Comparison of ENCODE assay signal across 1 cellular context in the genomic region with DNA sequence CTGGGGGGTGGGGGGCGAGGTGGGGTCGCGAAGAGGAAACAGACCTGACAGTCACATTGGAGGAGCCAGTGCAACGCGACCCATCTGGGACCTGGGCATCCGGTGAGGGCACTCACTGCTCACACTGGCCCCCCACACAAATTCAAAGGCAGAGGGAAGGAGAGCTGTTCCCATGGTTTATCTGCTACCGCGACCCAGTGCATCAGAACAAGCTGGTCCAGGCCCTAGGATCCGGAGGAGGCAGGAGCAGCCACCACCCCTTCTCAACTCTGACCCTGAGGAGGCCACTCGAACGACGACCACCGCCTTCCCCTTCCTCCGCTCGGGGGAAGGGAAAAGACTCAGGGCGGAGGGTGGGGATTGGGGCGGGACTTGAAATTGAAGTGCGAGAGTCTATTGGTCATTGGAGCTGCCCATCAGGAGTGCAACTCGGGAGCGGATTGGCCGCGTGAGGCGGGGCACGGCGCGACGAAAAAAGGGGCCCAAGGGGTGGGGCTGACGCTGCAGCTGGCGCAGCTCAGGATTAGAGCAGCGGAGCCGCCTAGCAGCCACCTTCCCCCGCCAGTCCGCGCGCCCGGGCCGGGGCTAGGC.
TF ChIP-seq lines count a peak whose summit lies in the region.

A gene (plus strand): TSS at position 526 of the 591 bp plus-strand sequence. CDS start 155 bp downstream, outside the sequence.

TF ChIP-seq in HepG2, 621 proteins besides CTCF, POLR2A, EP300 and RAD21 (continued from another document and continues in another):
- TF ChIP-seq, protein P1, sequence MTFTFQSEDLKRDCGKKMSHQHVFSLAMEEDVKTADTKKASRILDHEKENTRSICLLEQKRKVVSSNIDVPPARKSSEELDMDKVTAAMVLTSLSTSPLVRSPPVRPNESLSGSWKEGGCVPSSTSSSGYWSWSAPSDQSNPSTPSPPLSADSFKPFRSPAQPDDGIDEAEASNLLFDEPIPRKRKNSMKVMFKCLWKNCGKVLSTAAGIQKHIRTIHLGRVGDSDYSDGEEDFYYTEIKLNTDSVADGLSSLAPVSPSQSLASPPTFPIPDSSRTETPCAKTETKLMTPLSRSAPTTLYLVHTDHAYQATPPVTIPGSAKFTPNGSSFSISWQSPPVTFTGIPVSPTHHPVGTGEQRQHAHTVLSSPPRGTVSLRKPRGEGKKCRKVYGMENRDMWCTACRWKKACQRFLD (CRISPR knock-in tag; IDR thresholded peaks at IDR 0.05; ENCODE audit: borderline replicate concordance): no peak
- TF ChIP-seq, protein P2, sequence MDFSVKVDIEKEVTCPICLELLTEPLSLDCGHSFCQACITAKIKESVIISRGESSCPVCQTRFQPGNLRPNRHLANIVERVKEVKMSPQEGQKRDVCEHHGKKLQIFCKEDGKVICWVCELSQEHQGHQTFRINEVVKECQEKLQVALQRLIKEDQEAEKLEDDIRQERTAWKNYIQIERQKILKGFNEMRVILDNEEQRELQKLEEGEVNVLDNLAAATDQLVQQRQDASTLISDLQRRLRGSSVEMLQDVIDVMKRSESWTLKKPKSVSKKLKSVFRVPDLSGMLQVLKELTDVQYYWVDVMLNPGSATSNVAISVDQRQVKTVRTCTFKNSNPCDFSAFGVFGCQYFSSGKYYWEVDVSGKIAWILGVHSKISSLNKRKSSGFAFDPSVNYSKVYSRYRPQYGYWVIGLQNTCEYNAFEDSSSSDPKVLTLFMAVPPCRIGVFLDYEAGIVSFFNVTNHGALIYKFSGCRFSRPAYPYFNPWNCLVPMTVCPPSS (IDR thresholded peaks at IDR 0.05): no peak
- no peak for TF ChIP-seq RFX1 (IDR thresholded peaks at IDR 0.05)
- no peak for TF ChIP-seq ZNF616 (CRISPR knock-in tag; IDR thresholded peaks at IDR 0.05; ENCODE audit: low read depth)
- no peak for TF ChIP-seq ZNF781 (CRISPR knock-in tag; IDR thresholded peaks at IDR 0.05; ENCODE audit: borderline replicate concordance, not compliant biosample characterization)
- TF ChIP-seq HNRNPL (IDR thresholded peaks at IDR 0.05; ENCODE audit: low read depth, low read length): no peak
- TF ChIP-seq, protein P3, sequence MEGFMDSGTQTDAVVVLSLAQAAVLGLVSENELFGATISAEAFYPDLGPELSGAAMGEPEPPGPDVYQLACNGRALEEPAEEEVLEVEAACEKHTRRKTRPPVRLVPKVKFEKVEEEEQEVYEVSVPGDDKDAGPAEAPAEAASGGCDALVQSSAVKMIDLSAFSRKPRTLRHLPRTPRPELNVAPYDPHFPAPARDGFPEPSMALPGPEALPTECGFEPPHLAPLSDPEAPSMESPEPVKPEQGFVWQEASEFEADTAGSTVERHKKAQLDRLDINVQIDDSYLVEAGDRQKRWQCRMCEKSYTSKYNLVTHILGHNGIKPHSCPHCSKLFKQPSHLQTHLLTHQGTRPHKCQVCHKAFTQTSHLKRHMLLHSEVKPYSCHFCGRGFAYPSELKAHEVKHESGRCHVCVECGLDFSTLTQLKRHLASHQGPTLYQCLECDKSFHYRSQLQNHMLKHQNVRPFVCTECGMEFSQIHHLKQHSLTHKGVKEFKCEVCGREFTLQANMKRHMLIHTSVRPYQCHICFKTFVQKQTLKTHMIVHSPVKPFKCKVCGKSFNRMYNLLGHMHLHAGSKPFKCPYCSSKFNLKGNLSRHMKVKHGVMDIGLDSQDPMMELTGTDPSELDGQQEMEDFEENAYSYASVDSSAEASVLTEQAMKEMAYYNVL (CRISPR knock-in tag; IDR thresholded peaks at IDR 0.05; ENCODE audit: borderline replicate concordance): no peak
- no peak for TF ChIP-seq RELA (CRISPR knock-in tag; IDR thresholded peaks at IDR 0.05)
- no peak for TF ChIP-seq ZFP36 (IDR thresholded peaks at IDR 0.05; ENCODE audit: borderline replicate concordance, low read depth, low read length, partially characterized antibody)
- TF ChIP-seq SAP130 (CRISPR knock-in tag; IDR thresholded peaks at IDR 0.05; ENCODE audit: low read depth): peak; percentile 40; the same call in 1 of the 2 replicates
- TF ChIP-seq, protein P4, sequence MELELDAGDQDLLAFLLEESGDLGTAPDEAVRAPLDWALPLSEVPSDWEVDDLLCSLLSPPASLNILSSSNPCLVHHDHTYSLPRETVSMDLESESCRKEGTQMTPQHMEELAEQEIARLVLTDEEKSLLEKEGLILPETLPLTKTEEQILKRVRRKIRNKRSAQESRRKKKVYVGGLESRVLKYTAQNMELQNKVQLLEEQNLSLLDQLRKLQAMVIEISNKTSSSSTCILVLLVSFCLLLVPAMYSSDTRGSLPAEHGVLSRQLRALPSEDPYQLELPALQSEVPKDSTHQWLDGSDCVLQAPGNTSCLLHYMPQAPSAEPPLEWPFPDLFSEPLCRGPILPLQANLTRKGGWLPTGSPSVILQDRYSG (CRISPR knock-in tag; IDR thresholded peaks at IDR 0.05): no peak
- TF ChIP-seq MEF2D (CRISPR knock-in tag; IDR thresholded peaks at IDR 0.05): no peak
- TF ChIP-seq ZMYM2 (CRISPR knock-in tag; IDR thresholded peaks at IDR 0.05): no peak
- TF ChIP-seq NFYB (CRISPR knock-in tag; IDR thresholded peaks at IDR 0.05): peak; percentile 89
- TF ChIP-seq MTF2 (CRISPR knock-in tag; IDR thresholded peaks at IDR 0.05; ENCODE audit: borderline replicate concordance): no peak
- no peak for TF ChIP-seq NR2F2 (IDR thresholded peaks at IDR 0.05; ENCODE audit: borderline replicate concordance, low read depth)
- no peak for TF ChIP-seq ZNF260 (CRISPR knock-in tag; IDR thresholded peaks at IDR 0.05; ENCODE audit: borderline replicate concordance, low read depth)
- TF ChIP-seq PAX8 (CRISPR knock-in tag; IDR thresholded peaks at IDR 0.05; ENCODE audit: borderline replicate concordance): no peak
- no peak for TF ChIP-seq ZBTB7B (CRISPR knock-in tag; IDR thresholded peaks at IDR 0.05)
- TF ChIP-seq MED13 (CRISPR knock-in tag; IDR thresholded peaks at IDR 0.05): no peak
- TF ChIP-seq KDM3A (CRISPR knock-in tag; IDR thresholded peaks at IDR 0.05; ENCODE audit: low read depth): no peak
- TF ChIP-seq NPAS2 (CRISPR knock-in tag; IDR thresholded peaks at IDR 0.05; ENCODE audit: borderline replicate concordance): no peak
- TF ChIP-seq, protein P5, sequence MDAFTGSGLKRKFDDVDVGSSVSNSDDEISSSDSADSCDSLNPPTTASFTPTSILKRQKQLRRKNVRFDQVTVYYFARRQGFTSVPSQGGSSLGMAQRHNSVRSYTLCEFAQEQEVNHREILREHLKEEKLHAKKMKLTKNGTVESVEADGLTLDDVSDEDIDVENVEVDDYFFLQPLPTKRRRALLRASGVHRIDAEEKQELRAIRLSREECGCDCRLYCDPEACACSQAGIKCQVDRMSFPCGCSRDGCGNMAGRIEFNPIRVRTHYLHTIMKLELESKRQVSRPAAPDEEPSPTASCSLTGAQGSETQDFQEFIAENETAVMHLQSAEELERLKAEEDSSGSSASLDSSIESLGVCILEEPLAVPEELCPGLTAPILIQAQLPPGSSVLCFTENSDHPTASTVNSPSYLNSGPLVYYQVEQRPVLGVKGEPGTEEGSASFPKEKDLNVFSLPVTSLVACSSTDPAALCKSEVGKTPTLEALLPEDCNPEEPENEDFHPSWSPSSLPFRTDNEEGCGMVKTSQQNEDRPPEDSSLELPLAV (CRISPR knock-in tag; conservative IDR thresholded peaks at IDR 0.05; ENCODE audit: low read depth): no peak
- TF ChIP-seq ZSCAN25 (CRISPR knock-in tag; IDR thresholded peaks at IDR 0.05): no peak
- no peak for TF ChIP-seq KLF12 (CRISPR knock-in tag; IDR thresholded peaks at IDR 0.05; ENCODE audit: borderline replicate concordance)
- TF ChIP-seq, protein P6, sequence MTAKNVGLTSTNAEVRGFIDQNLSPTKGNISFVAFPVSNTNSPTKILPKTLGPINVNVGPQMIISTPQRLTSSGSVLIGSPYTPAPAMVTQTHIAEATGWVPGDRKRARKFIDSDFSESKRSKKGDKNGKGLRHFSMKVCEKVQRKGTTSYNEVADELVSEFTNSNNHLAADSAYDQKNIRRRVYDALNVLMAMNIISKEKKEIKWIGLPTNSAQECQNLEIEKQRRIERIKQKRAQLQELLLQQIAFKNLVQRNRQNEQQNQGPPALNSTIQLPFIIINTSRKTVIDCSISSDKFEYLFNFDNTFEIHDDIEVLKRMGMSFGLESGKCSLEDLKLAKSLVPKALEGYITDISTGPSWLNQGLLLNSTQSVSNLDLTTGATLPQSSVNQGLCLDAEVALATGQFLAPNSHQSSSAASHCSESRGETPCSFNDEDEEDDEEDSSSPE (CRISPR knock-in tag; IDR thresholded peaks at IDR 0.05): 0 out of 2 replicates have a peak, but pooled peaks have one; percentile 26
- no peak for TF ChIP-seq ZNF556 (CRISPR knock-in tag; IDR thresholded peaks at IDR 0.05; ENCODE audit: borderline replicate concordance)
- TF ChIP-seq SRF (IDR thresholded peaks at IDR 0.05; ENCODE audit: low read depth, low read length): no peak
- TF ChIP-seq CAMTA2 (CRISPR knock-in tag; IDR thresholded peaks at IDR 0.05; ENCODE audit: borderline replicate concordance): no peak
- TF ChIP-seq, protein P7, sequence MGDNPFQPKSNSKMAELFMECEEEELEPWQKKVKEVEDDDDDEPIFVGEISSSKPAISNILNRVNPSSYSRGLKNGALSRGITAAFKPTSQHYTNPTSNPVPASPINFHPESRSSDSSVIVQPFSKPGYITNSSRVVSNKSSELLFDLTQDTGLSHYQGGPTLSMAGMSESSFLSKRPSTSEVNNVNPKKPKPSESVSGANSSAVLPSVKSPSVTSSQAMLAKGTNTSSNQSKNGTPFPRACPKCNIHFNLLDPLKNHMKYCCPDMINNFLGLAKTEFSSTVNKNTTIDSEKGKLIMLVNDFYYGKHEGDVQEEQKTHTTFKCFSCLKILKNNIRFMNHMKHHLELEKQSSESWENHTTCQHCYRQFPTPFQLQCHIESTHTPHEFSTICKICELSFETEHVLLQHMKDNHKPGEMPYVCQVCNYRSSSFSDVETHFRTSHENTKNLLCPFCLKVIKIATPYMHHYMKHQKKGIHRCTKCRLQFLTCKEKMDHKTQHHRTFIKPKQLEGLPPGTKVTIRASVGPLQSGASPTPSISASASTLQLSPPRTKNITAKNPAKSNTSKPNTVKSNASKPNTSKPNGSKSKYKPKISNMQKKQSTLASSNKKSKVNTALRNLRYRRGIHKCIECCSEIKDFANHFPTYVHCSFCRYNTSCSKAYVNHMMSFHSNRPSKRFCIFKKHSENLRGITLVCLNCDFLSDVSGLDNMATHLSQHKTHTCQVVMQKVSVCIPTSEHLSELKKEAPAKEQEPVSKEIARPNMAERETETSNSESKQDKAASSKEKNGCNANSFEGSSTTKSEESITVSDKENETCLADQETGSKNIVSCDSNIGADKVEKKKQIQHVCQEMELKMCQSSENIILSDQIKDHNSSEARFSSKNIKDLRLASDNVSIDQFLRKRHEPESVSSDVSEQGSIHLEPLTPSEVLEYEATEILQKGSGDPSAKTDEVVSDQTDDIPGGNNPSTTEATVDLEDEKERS (CRISPR knock-in tag; IDR thresholded peaks at IDR 0.05): no peak
- no peak for TF ChIP-seq TBL1XR1 (IDR thresholded peaks at IDR 0.05; ENCODE audit: borderline replicate concordance, low read length, partially characterized antibody)
- no peak for TF ChIP-seq MTA1 (CRISPR knock-in tag; IDR thresholded peaks at IDR 0.05; ENCODE audit: borderline replicate concordance)
- peak; percentile 23; the same call in 1 of the 2 replicates for TF ChIP-seq MIER2 (CRISPR knock-in tag; IDR thresholded peaks at IDR 0.05)
- no peak for TF ChIP-seq KAT2B (IDR thresholded peaks at IDR 0.05; ENCODE audit: borderline replicate concordance, low read depth, low read length)
- no peak for TF ChIP-seq FOXP1 (IDR thresholded peaks at IDR 0.05)
- no peak for TF ChIP-seq FOXP1 (CRISPR knock-in tag; IDR thresholded peaks at IDR 0.05)
- TF ChIP-seq HNRNPLL (IDR thresholded peaks at IDR 0.05; ENCODE audit: low read depth, low read length, poor library complexity, severe bottlenecking): peak; percentile 67
- TF ChIP-seq RCOR2 (CRISPR knock-in tag; IDR thresholded peaks at IDR 0.05): no peak
- no peak for TF ChIP-seq DNMT1 (CRISPR knock-in tag; IDR thresholded peaks at IDR 0.05)
- no peak for TF ChIP-seq NCOR1 (IDR thresholded peaks at IDR 0.05; ENCODE audit: borderline replicate concordance, low read length)
- TF ChIP-seq, protein P8, sequence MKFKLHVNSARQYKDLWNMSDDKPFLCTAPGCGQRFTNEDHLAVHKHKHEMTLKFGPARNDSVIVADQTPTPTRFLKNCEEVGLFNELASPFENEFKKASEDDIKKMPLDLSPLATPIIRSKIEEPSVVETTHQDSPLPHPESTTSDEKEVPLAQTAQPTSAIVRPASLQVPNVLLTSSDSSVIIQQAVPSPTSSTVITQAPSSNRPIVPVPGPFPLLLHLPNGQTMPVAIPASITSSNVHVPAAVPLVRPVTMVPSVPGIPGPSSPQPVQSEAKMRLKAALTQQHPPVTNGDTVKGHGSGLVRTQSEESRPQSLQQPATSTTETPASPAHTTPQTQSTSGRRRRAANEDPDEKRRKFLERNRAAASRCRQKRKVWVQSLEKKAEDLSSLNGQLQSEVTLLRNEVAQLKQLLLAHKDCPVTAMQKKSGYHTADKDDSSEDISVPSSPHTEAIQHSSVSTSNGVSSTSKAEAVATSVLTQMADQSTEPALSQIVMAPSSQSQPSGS (CRISPR knock-in tag; IDR thresholded peaks at IDR 0.05): no peak
- TF ChIP-seq HOXA7 (CRISPR knock-in tag; IDR thresholded peaks at IDR 0.05): no peak
- no peak for TF ChIP-seq ZKSCAN5 (CRISPR knock-in tag; IDR thresholded peaks at IDR 0.05)
- no peak for TF ChIP-seq NCOA1 (CRISPR knock-in tag; IDR thresholded peaks at IDR 0.05)
- TF ChIP-seq ZNF703 (CRISPR knock-in tag; IDR thresholded peaks at IDR 0.05; ENCODE audit: borderline replicate concordance): no peak
- TF ChIP-seq SMARCE1 (IDR thresholded peaks at IDR 0.05; ENCODE audit: borderline replicate concordance): no peak
- no peak for TF ChIP-seq CBX2 (IDR thresholded peaks at IDR 0.05; ENCODE audit: low read depth, low read length)
- no peak for TF ChIP-seq CBX2 (CRISPR knock-in tag; IDR thresholded peaks at IDR 0.05; ENCODE audit: low read depth)
- TF ChIP-seq, protein P9, sequence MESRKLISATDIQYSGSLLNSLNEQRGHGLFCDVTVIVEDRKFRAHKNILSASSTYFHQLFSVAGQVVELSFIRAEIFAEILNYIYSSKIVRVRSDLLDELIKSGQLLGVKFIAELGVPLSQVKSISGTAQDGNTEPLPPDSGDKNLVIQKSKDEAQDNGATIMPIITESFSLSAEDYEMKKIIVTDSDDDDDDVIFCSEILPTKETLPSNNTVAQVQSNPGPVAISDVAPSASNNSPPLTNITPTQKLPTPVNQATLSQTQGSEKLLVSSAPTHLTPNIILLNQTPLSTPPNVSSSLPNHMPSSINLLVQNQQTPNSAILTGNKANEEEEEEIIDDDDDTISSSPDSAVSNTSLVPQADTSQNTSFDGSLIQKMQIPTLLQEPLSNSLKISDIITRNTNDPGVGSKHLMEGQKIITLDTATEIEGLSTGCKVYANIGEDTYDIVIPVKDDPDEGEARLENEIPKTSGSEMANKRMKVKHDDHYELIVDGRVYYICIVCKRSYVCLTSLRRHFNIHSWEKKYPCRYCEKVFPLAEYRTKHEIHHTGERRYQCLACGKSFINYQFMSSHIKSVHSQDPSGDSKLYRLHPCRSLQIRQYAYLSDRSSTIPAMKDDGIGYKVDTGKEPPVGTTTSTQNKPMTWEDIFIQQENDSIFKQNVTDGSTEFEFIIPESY (CRISPR knock-in tag; IDR thresholded peaks at IDR 0.05): no peak
- TF ChIP-seq ZNF331 (CRISPR knock-in tag; IDR thresholded peaks at IDR 0.05): no peak
- no peak for TF ChIP-seq ZNF251 (CRISPR knock-in tag; IDR thresholded peaks at IDR 0.05)
